In the genomic region with DNA sequence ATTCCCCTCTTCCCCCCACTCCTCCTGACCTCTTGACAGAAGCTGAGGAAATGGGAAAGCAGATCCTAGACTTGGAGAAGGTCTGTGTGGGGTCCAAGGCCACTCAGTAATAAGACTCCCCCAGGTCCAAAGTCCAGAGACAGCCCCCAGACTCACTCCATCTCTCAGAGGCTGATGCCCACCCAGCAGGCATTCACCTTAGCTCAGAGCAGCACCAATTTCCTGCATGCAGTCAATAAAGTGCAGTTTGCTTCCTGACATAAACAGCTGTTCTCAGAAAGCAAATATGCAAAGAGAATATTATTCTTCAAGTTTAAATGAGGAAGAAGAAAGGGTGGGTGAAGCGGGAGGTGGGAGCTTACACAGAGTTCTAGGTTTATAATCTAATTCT, we compare ENCODE assay signal across 1 cellular context.
TF ChIP-seq lines count a peak whose summit lies in the region.

No MANE protein-coding gene starts in this region.

TF ChIP-seq in K562, 482 proteins besides CTCF, POLR2A, EP300 and RAD21 (continued from another document):
- TF ChIP-seq, protein P1, sequence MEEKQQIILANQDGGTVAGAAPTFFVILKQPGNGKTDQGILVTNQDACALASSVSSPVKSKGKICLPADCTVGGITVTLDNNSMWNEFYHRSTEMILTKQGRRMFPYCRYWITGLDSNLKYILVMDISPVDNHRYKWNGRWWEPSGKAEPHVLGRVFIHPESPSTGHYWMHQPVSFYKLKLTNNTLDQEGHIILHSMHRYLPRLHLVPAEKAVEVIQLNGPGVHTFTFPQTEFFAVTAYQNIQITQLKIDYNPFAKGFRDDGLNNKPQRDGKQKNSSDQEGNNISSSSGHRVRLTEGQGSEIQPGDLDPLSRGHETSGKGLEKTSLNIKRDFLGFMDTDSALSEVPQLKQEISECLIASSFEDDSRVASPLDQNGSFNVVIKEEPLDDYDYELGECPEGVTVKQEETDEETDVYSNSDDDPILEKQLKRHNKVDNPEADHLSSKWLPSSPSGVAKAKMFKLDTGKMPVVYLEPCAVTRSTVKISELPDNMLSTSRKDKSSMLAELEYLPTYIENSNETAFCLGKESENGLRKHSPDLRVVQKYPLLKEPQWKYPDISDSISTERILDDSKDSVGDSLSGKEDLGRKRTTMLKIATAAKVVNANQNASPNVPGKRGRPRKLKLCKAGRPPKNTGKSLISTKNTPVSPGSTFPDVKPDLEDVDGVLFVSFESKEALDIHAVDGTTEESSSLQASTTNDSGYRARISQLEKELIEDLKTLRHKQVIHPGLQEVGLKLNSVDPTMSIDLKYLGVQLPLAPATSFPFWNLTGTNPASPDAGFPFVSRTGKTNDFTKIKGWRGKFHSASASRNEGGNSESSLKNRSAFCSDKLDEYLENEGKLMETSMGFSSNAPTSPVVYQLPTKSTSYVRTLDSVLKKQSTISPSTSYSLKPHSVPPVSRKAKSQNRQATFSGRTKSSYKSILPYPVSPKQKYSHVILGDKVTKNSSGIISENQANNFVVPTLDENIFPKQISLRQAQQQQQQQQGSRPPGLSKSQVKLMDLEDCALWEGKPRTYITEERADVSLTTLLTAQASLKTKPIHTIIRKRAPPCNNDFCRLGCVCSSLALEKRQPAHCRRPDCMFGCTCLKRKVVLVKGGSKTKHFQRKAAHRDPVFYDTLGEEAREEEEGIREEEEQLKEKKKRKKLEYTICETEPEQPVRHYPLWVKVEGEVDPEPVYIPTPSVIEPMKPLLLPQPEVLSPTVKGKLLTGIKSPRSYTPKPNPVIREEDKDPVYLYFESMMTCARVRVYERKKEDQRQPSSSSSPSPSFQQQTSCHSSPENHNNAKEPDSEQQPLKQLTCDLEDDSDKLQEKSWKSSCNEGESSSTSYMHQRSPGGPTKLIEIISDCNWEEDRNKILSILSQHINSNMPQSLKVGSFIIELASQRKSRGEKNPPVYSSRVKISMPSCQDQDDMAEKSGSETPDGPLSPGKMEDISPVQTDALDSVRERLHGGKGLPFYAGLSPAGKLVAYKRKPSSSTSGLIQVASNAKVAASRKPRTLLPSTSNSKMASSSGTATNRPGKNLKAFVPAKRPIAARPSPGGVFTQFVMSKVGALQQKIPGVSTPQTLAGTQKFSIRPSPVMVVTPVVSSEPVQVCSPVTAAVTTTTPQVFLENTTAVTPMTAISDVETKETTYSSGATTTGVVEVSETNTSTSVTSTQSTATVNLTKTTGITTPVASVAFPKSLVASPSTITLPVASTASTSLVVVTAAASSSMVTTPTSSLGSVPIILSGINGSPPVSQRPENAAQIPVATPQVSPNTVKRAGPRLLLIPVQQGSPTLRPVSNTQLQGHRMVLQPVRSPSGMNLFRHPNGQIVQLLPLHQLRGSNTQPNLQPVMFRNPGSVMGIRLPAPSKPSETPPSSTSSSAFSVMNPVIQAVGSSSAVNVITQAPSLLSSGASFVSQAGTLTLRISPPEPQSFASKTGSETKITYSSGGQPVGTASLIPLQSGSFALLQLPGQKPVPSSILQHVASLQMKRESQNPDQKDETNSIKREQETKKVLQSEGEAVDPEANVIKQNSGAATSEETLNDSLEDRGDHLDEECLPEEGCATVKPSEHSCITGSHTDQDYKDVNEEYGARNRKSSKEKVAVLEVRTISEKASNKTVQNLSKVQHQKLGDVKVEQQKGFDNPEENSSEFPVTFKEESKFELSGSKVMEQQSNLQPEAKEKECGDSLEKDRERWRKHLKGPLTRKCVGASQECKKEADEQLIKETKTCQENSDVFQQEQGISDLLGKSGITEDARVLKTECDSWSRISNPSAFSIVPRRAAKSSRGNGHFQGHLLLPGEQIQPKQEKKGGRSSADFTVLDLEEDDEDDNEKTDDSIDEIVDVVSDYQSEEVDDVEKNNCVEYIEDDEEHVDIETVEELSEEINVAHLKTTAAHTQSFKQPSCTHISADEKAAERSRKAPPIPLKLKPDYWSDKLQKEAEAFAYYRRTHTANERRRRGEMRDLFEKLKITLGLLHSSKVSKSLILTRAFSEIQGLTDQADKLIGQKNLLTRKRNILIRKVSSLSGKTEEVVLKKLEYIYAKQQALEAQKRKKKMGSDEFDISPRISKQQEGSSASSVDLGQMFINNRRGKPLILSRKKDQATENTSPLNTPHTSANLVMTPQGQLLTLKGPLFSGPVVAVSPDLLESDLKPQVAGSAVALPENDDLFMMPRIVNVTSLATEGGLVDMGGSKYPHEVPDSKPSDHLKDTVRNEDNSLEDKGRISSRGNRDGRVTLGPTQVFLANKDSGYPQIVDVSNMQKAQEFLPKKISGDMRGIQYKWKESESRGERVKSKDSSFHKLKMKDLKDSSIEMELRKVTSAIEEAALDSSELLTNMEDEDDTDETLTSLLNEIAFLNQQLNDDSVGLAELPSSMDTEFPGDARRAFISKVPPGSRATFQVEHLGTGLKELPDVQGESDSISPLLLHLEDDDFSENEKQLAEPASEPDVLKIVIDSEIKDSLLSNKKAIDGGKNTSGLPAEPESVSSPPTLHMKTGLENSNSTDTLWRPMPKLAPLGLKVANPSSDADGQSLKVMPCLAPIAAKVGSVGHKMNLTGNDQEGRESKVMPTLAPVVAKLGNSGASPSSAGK (IDR thresholded peaks at IDR 0.05) = 0 out of 2 replicates have a peak, but pooled peaks have one; percentile 3
- TF ChIP-seq CCNT2 (IDR thresholded peaks at IDR 0.05; ENCODE audit: borderline replicate concordance, extremely low read depth, insufficient read length, low read depth, low read length) = no peak
- TF ChIP-seq BACH1 (tag; IDR thresholded peaks at IDR 0.05) = 0 out of 2 replicates have a peak, but pooled peaks have one; percentile 5
TF ChIP-seq in K562: peak in this region for 5.
